In genomic region chr22:44181912-44182590, GRCh38 we compare ENCODE assay signal across 10 cellular contexts. TPM values are rescaled to one million over a fixed set of nuclear protein-coding genes. Genes with fewer than 3 reads are reported as not detected.
A peak's percentile ranks its signal among the peaks of the same experiment; 100 is the strongest.
DNase-seq lines count a peak whose midpoint lies in the region; ATAC-seq and TF ChIP-seq lines count a peak whose summit lies in the region.
"Had no signal": no experiment of that assay in that cellular context is flagged by ENCODE, and none has a peak within 500 bp of the region (broad histone marks: within the 10 kb centered on the region; RNA-seq: fewer than 3 reads in every experiment).

No MANE protein-coding gene starts in this region.

- H2AFZ ChIP-seq in OCI-LY3 (ENCODE audit: low read depth, low read length), result peak overlapping the region; percentile 67

- intact Hi-C loops in dorsolateral prefrontal cortex (cut with DNase I) (no loop called here), sciatic nerve (cut with DNase I) (no loop called here), uterus (cut with DNase I; ENCODE audit: low total_unique reads) (no loop called here)

- H3K27ac ChIP-seq in OCI-LY3 (ENCODE audit: low read length) (no peak overlapping the region; the same call in 1 of the 2 replicates), dorsolateral prefrontal cortex (peak overlapping the region in 44 of 59 donors; percentile 2 to 81 (median 50)), uterus (no peak overlapping the region)

- H3K9me3 ChIP-seq in OCI-LY3 (ENCODE audit: insufficient read depth, low read length), result no peaks in the 10 kb centered on the region
- H3K9me3 ChIP-seq in uterus, result no peaks in the 10 kb centered on the region

- H3K27me3 ChIP-seq in OCI-LY3 (ENCODE audit: low read depth, low read length) (peaks cover 14% of the 10 kb centered on the region), dorsolateral prefrontal cortex (peaks cover 0 to 19% (median 0%) of the 10 kb centered on the region in 45 donors), uterus (no peaks in the 10 kb centered on the region)

- H3K36me3 ChIP-seq in OCI-LY3 (replicated peaks; ENCODE audit: low read depth, low read length) (no peaks in the 10 kb centered on the region), uterus (no peaks in the 10 kb centered on the region)

- H3K4me2 ChIP-seq in OCI-LY3 (ENCODE audit: low read length), result peak overlapping the region; percentile 82

- TF ChIP-seq POLR2A in uterus (IDR thresholded peaks at IDR 0.05), result no peak

- DNase-seq in GM12864 (ENCODE audit: low read depth) (no peak), dorsolateral prefrontal cortex (peak in 1 of 10 donors; percentile 32), sciatic nerve (ENCODE audit: low spot score) (no peak), NCI-H748 treated with DMSO at 0.1 percent for 48 hours (lab: John Stamatoyannopoulos, UW) (no peak), NCI-H1048 (lab: John Stamatoyannopoulos, UW) (no peak), retina (no peak), uterus (no peak)
- DNase-seq: OCI-M1 had no signal

- H3K4me3 ChIP-seq in GM12864 (ENCODE audit: low read depth, low read length) (peak overlapping the region; percentile 65), OCI-LY3 (ENCODE audit: low read length) (peak overlapping the region; percentile 74), dorsolateral prefrontal cortex (peak overlapping the region in 37 of 59 donors; percentile 2 to 50 (median 33)), uterus (no peak overlapping the region)

- H3K79me2 ChIP-seq in OCI-LY3 (ENCODE audit: low read length), result no peaks in the 10 kb centered on the region

- peak; percentile 23 for TF ChIP-seq CTCF in GM12864 (IDR thresholded peaks at IDR 0.05; ENCODE audit: low read depth, low read length, missing control alignments)
- TF ChIP-seq CTCF in OCI-LY3 (IDR thresholded peaks at IDR 0.05; ENCODE audit: low read depth, low read length), result no peak
- no peak for TF ChIP-seq CTCF in dorsolateral prefrontal cortex (IDR thresholded peaks at IDR 0.05 in 54 of 56, conservative IDR thresholded peaks at IDR 0.05 in 2 of 56; ENCODE audit: low read depth in 1 of 56, partially characterized antibody in 56 of 56)
- no peak for TF ChIP-seq CTCF in uterus (IDR thresholded peaks at IDR 0.05)

- H4K20me1 ChIP-seq in OCI-LY3 (ENCODE audit: insufficient read depth, low read length), result no peaks in the 10 kb centered on the region

- H3K4me1 ChIP-seq in OCI-LY3 (ENCODE audit: low read length) (peaks cover 46% of the 10 kb centered on the region), uterus (peaks cover 0 to 5% of the 10 kb centered on the region in 2 donors)

- peak overlapping the region; percentile 64 for H3K9ac ChIP-seq in OCI-LY3 (ENCODE audit: low read length)

- ATAC-seq in sciatic nerve, result peak; percentile 41

RNA-seq across cellular contexts. Expression of gene PARVG, which starts 1.3 kb away (rescaled TPM):
- total RNA-seq in dorsolateral prefrontal cortex (10 to 100 TPM in 55 of 120 experiments, 1 to 10 TPM in 65; 2.0 to 33.6 (median 9.7) TPM), sciatic nerve (16.7 TPM), uterus (10 to 100 TPM in 1 of 4 donors, 1 to 10 TPM in 3; 5.0 to 25.3 (median 8.4) TPM)
- total RNA-seq: myocyte had no signal

Comparison
In these comparisons a context has a peak if more than half of its experiments do, and no peak if none do; other contexts are left out.
1. H3K4me3 ChIP-seq: peak in GM12864 (single experiment), OCI-LY3 (single experiment) and dorsolateral prefrontal cortex (37 of 59); none in uterus (0 of 2).
2. H3K27ac ChIP-seq: peak in dorsolateral prefrontal cortex (44 of 59); none in OCI-LY3 (single experiment) and uterus (0 of 2).